ENCODE assay signal across 1 cellular context in the genomic region with DNA sequence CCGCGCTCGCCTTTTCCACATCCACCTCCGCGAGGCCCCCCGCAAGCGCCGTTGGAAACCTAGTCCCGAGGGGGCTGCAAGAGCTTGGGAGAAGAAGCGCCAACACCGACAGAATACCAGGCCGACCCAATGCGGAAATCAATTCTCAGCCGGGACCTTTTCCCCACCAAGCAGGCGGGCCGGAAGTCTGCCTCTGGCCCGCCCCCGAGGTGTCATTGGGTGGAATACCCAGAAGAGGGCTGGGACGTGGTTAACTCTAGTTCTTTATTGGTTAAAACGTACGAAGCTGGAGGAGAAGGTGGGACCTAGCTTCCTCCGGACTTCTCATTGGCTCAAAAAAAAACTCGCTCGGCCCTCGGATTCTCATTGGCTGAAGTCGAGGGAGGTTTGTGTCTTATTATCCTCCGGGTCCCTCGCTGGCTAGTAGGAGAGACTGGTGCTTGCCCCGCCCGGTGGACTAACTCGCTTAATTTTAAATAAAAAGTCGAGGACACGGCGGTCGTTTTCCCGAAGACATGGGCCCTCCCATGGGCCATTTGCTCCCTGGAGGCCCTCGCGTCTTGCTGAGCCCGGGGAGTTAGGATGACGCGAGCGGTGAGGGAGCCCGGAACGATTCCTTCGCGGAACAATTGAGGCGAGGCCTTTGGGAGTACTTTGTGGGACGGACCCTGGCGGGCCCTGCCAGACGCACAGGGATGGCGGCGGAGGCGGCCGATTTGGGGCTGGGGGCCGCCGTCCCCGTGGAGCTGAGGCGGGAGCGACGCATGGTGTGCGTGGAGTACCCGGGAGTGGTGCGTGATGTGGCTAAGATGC.
TF ChIP-seq lines count a peak whose summit lies in the region.

A gene with protein sequence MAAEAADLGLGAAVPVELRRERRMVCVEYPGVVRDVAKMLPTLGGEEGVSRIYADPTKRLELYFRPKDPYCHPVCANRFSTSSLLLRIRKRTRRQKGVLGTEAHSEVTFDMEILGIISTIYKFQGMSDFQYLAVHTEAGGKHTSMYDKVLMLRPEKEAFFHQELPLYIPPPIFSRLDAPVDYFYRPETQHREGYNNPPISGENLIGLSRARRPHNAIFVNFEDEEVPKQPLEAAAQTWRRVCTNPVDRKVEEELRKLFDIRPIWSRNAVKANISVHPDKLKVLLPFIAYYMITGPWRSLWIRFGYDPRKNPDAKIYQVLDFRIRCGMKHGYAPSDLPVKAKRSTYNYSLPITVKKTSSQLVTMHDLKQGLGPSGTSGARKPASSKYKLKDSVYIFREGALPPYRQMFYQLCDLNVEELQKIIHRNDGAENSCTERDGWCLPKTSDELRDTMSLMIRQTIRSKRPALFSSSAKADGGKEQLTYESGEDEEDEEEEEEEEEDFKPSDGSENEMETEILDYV (plus strand): TSS at position 681 of the 813 bp plus-strand sequence. CDS start 15 bp downstream, at position 696.

TF ChIP-seq in K562, 482 proteins besides CTCF, POLR2A, EP300 and RAD21 (continued from another document and continues in another):
- no peak for TF ChIP-seq BCL6 (CRISPR knock-in tag; IDR thresholded peaks at IDR 0.05)
- TF ChIP-seq ZNF23 (CRISPR knock-in tag; IDR thresholded peaks at IDR 0.05), result no peak
- TF ChIP-seq CBX8 (IDR thresholded peaks at IDR 0.05; ENCODE audit: borderline replicate concordance, extremely low read depth, low read depth, low read length, poor library complexity, severe bottlenecking), result no peak
- no peak for TF ChIP-seq ZFP36 (IDR thresholded peaks at IDR 0.05; ENCODE audit: low read depth, low read length, partially characterized antibody)
- no peak for TF ChIP-seq FOSL1 (tag; conservative IDR thresholded peaks at IDR 0.05)
- no peak for TF ChIP-seq RERE (CRISPR knock-in tag; IDR thresholded peaks at IDR 0.05; ENCODE audit: borderline replicate concordance)
- TF ChIP-seq, protein P1, sequence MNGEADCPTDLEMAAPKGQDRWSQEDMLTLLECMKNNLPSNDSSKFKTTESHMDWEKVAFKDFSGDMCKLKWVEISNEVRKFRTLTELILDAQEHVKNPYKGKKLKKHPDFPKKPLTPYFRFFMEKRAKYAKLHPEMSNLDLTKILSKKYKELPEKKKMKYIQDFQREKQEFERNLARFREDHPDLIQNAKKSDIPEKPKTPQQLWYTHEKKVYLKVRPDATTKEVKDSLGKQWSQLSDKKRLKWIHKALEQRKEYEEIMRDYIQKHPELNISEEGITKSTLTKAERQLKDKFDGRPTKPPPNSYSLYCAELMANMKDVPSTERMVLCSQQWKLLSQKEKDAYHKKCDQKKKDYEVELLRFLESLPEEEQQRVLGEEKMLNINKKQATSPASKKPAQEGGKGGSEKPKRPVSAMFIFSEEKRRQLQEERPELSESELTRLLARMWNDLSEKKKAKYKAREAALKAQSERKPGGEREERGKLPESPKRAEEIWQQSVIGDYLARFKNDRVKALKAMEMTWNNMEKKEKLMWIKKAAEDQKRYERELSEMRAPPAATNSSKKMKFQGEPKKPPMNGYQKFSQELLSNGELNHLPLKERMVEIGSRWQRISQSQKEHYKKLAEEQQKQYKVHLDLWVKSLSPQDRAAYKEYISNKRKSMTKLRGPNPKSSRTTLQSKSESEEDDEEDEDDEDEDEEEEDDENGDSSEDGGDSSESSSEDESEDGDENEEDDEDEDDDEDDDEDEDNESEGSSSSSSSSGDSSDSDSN (IDR thresholded peaks at IDR 0.05; ENCODE audit: borderline replicate concordance in 1 of 2, low read depth in 2 of 2, low read length in 2 of 2), result peak in 1 of 2 experiments; percentile 13; a peak in 1 of 4 replicates
- TF ChIP-seq ZNF707 (CRISPR knock-in tag; conservative IDR thresholded peaks at IDR 0.05), result no peak
- no peak for TF ChIP-seq RFX7 (CRISPR knock-in tag; IDR thresholded peaks at IDR 0.05)
- TF ChIP-seq, protein P2, sequence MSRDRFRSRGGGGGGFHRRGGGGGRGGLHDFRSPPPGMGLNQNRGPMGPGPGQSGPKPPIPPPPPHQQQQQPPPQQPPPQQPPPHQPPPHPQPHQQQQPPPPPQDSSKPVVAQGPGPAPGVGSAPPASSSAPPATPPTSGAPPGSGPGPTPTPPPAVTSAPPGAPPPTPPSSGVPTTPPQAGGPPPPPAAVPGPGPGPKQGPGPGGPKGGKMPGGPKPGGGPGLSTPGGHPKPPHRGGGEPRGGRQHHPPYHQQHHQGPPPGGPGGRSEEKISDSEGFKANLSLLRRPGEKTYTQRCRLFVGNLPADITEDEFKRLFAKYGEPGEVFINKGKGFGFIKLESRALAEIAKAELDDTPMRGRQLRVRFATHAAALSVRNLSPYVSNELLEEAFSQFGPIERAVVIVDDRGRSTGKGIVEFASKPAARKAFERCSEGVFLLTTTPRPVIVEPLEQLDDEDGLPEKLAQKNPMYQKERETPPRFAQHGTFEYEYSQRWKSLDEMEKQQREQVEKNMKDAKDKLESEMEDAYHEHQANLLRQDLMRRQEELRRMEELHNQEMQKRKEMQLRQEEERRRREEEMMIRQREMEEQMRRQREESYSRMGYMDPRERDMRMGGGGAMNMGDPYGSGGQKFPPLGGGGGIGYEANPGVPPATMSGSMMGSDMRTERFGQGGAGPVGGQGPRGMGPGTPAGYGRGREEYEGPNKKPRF (IDR thresholded peaks at IDR 0.05; ENCODE audit: low read depth, low read length), result no peak
- TF ChIP-seq ZNF551 (CRISPR knock-in tag; IDR thresholded peaks at IDR 0.05), result no peak
- TF ChIP-seq ZBTB8A (IDR thresholded peaks at IDR 0.05; ENCODE audit: partially characterized antibody), result no peak
- TF ChIP-seq NCOA2 (IDR thresholded peaks at IDR 0.05; ENCODE audit: partially characterized antibody in 2 of 2), result no peak
- TF ChIP-seq SMARCC2 (IDR thresholded peaks at IDR 0.05; ENCODE audit: low read depth), result no peak
- TF ChIP-seq ZNF354B (CRISPR knock-in tag; IDR thresholded peaks at IDR 0.05), result no peak
- no peak; the same call in 1 of the 2 replicates for TF ChIP-seq HMBOX1 (IDR thresholded peaks at IDR 0.05)
- TF ChIP-seq TSC22D4 (tag; IDR thresholded peaks at IDR 0.05), result no peak
- TF ChIP-seq THAP12 (CRISPR knock-in tag; IDR thresholded peaks at IDR 0.05), result peak; percentile 72; the same call in 1 of the 2 replicates
- no peak for TF ChIP-seq ZNF444 (CRISPR knock-in tag; IDR thresholded peaks at IDR 0.05)
- TF ChIP-seq, protein P3, sequence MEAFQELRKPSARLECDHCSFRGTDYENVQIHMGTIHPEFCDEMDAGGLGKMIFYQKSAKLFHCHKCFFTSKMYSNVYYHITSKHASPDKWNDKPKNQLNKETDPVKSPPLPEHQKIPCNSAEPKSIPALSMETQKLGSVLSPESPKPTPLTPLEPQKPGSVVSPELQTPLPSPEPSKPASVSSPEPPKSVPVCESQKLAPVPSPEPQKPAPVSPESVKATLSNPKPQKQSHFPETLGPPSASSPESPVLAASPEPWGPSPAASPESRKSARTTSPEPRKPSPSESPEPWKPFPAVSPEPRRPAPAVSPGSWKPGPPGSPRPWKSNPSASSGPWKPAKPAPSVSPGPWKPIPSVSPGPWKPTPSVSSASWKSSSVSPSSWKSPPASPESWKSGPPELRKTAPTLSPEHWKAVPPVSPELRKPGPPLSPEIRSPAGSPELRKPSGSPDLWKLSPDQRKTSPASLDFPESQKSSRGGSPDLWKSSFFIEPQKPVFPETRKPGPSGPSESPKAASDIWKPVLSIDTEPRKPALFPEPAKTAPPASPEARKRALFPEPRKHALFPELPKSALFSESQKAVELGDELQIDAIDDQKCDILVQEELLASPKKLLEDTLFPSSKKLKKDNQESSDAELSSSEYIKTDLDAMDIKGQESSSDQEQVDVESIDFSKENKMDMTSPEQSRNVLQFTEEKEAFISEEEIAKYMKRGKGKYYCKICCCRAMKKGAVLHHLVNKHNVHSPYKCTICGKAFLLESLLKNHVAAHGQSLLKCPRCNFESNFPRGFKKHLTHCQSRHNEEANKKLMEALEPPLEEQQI (IDR thresholded peaks at IDR 0.05), result peak; percentile 90
- TF ChIP-seq CUX1 (CRISPR knock-in tag; IDR thresholded peaks at IDR 0.05), result no peak
- TF ChIP-seq BRF1 (IDR thresholded peaks at IDR 0.05; ENCODE audit: borderline replicate concordance, extremely low read depth, insufficient read length), result no peak
